38 cellular contexts compared by ENCODE assay signal in the genomic region with DNA sequence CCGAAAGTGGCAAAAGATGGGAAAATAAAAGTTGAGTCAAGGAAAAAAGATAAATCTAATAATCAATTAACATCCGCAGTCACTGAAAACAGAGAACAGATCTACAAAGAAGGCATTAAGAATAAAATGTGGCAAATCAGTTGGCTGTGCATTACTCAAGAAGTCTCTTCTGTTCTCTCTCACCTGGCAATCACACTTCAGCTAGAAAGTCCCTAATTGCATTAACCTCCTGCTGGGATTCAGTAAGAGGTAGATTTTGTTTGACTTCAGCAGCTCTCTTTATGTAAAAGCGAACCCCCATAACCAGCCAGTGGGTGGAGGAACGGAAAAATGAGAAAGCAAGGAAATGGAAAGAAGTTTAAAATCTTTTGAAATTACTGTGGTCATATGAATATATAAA.
"Had no signal": no experiment of that assay in that cellular context is flagged by ENCODE, and none has a peak within 500 bp of the region (broad histone marks: within the 10 kb centered on the region; RNA-seq: fewer than 3 reads in every experiment).

No MANE protein-coding gene starts in this region.

- H3K9me3 Mint-ChIP-seq: activated T-helper 1 cell treated with anti-CD3 and anti-CD28 coated beads, Interleukin-12 subunit alpha, Interleukin-12 subunit beta, Interleukin-2, Interleukin-4 antibody, amounts not matched to agents 30 ng/mL and 10 ng/mL and 1 ng/mL, durations not matched to agents 14 hours and 24 hours and 36 hours; immature natural killer cell had no signal

- H3K4me3 Mint-ChIP-seq: activated CD4-positive, alpha-beta memory T cell treated with anti-CD3 and anti-CD28 coated beads for 36 hours; activated CD4-positive, alpha-beta T cell treated with anti-CD3 and anti-CD28 coated beads, Interleukin-2, amount 10 ng/mL, durations not matched to agents 24 days and 14 days; activated naive CD4-positive, alpha-beta T cell treated with anti-CD3 and anti-CD28 coated beads for 36 hours; activated naive CD8-positive, alpha-beta T cell treated with anti-CD3 and anti-CD28 coated beads for 36 hours; activated T-helper 1 cell treated with anti-CD3 and anti-CD28 coated beads, Interleukin-12 subunit alpha, Interleukin-12 subunit beta, Interleukin-2, Interleukin-4 antibody, amounts not matched to agents 30 ng/mL and 10 ng/mL and 1 ng/mL, durations not matched to agents 14 hours and 24 hours and 36 hours; immature natural killer cell; mesothelial cell of epicardium; naive B cell; stimulated activated memory B cell treated with anti-CD40 and anti-IgM and Interleukin-4, amounts not matched to agents 10 μg/mL and 1 μg/mL and 100 μg/mL, for 72 hours; stimulated activated naive CD8-positive, alpha-beta T cell treated with anti-CD3 and anti-CD28 coated beads, Interleukin-15, amount 100 ng/mL, for 72 hours had no signal

- H3K4me2 ChIP-seq: smooth muscle cell had no signal

- H3K27me3 Mint-ChIP-seq: activated CD4-positive, alpha-beta memory T cell treated with anti-CD3 and anti-CD28 coated beads for 36 hours; activated CD4-positive, alpha-beta T cell treated with anti-CD3 and anti-CD28 coated beads, Interleukin-2, amount 10 ng/mL, durations not matched to agents 24 days and 14 days; activated naive CD8-positive, alpha-beta T cell treated with anti-CD3 and anti-CD28 coated beads for 36 hours; naive B cell; stimulated activated memory B cell treated with anti-CD40 and anti-IgM and Interleukin-4, amounts not matched to agents 10 μg/mL and 1 μg/mL and 100 μg/mL, for 72 hours; stimulated activated naive CD8-positive, alpha-beta T cell treated with anti-CD3 and anti-CD28 coated beads, Interleukin-15, amount 100 ng/mL, for 72 hours had no signal

- H3K27ac Mint-ChIP-seq: activated CD4-positive, alpha-beta memory T cell treated with anti-CD3 and anti-CD28 coated beads for 36 hours; activated CD4-positive, alpha-beta T cell treated with anti-CD3 and anti-CD28 coated beads, Interleukin-2, amount 10 ng/mL, durations not matched to agents 24 days and 14 days; activated naive CD4-positive, alpha-beta T cell treated with anti-CD3 and anti-CD28 coated beads for 36 hours; activated naive CD8-positive, alpha-beta T cell treated with anti-CD3 and anti-CD28 coated beads for 36 hours; activated T-helper 1 cell treated with anti-CD3 and anti-CD28 coated beads, Interleukin-12 subunit alpha, Interleukin-12 subunit beta, Interleukin-2, Interleukin-4 antibody, amounts not matched to agents 30 ng/mL and 10 ng/mL and 1 ng/mL, durations not matched to agents 14 hours and 24 hours and 36 hours; immature natural killer cell; mesothelial cell of epicardium; stimulated activated memory B cell treated with anti-CD40 and anti-IgM and Interleukin-4, amounts not matched to agents 10 μg/mL and 1 μg/mL and 100 μg/mL, for 72 hours; stimulated activated naive CD8-positive, alpha-beta T cell treated with anti-CD3 and anti-CD28 coated beads, Interleukin-15, amount 100 ng/mL, for 72 hours had no signal

- H3K4me1 ChIP-seq: body of pancreas, parathyroid adenoma, right atrium auricular region, upper lobe of left lung, vagina had no signal

- H3K4me1 Mint-ChIP-seq: immature natural killer cell had no signal

- H3K4me3 ChIP-seq: adrenal gland, body of pancreas, cardiac muscle cell, coronary artery, dorsolateral prefrontal cortex, gastrocnemius medialis, right atrium auricular region, smooth muscle cell, upper lobe of left lung, vagina had no signal

- DNase-seq: activated CD4-positive, alpha-beta memory T cell treated with anti-CD3 and anti-CD28 coated beads for 36 hours; activated CD4-positive, alpha-beta T cell treated with anti-CD3 and anti-CD28 coated beads, Interleukin-2, amount 10 ng/mL, durations not matched to agents 24 days and 14 days; activated CD8-positive, alpha-beta memory T cell treated with anti-CD3 and anti-CD28 coated beads, Interleukin-2, amount 50 U/mL, for 4 hours; activated effector memory CD4-positive, alpha-beta T cell treated with anti-CD3 and anti-CD28 coated beads, Interleukin-2, amount 50 U/mL, for 16 hours; activated naive CD4-positive, alpha-beta T cell treated with anti-CD3 and anti-CD28 coated beads for 36 hours; activated naive CD8-positive, alpha-beta T cell treated with anti-CD3 and anti-CD28 coated beads for 36 hours; activated T-cell treated with anti-CD3 and anti-CD28 coated beads, Interleukin-2, amount 50 U/mL, for 1 hour; adrenal gland; aorta; body of pancreas; cerebellar nuclear complex; dorsolateral prefrontal cortex; effector memory CD4-positive, alpha-beta T cell; erythroblast; gastrocnemius medialis; glutamatergic neuron; immature natural killer cell; kidney; left colon; mammary epithelial cell; naive B cell; occipital lobe; stimulated activated CD4-positive, alpha-beta T cell treated with anti-CD3 and anti-CD28 coated beads, Interleukin-1b, Interleukin-23, amount 100 ng/mL, for 48 hours; stimulated activated CD4-positive, alpha-beta T cell treated with anti-CD3 and anti-CD28 coated beads, Interleukin-4, amount 100 ng/mL, for 4 hours; stimulated activated CD8-positive, alpha-beta memory T cell treated with anti-CD3 and anti-CD28 coated beads, Interleukin-4, amount 100 ng/mL, for 48 hours; stimulated activated naive CD8-positive, alpha-beta T cell treated with anti-CD3 and anti-CD28 coated beads, Interleukin-15, amount 100 ng/mL, for 72 hours; substantia nigra; upper lobe of left lung had no signal

- H3K27ac ChIP-seq: body of pancreas, cardiac muscle cell, coronary artery, dorsolateral prefrontal cortex, gastrocnemius medialis, parathyroid adenoma, right atrium auricular region, upper lobe of left lung, vagina, VCaP had no signal

- H3K27me3 ChIP-seq: adrenal gland, body of pancreas, cardiac muscle cell, dorsolateral prefrontal cortex, gastrocnemius medialis, right atrium auricular region, upper lobe of left lung, vagina had no signal

- H3K36me3 ChIP-seq: adrenal gland, cardiac muscle cell, gastrocnemius medialis, right atrium auricular region, upper lobe of left lung, vagina had no signal

- H2AFZ ChIP-seq: parathyroid adenoma had no signal

- H3K9ac ChIP-seq: parathyroid adenoma had no signal

- H3K9me3 ChIP-seq: adrenal gland, body of pancreas, gastrocnemius medialis, right atrium auricular region, upper lobe of left lung, vagina had no signal
